In genomic region chrX:1384738-1385250, GRCh38 we compare ENCODE assay signal across 11 cellular contexts. TPM values are rescaled to one million over a fixed set of nuclear protein-coding genes. Genes with fewer than 3 reads are reported as not detected.
DNase-seq lines count a peak whose midpoint lies in the region; ATAC-seq and TF ChIP-seq lines count a peak whose summit lies in the region.
"Had no signal": no experiment of that assay in that cellular context is flagged by ENCODE, and none has a peak within 500 bp of the region (broad histone marks: within the 10 kb centered on the region; RNA-seq: fewer than 3 reads in every experiment).

No MANE protein-coding gene starts in this region.

- no peaks in the 10 kb centered on the region for H3K27me3 ChIP-seq in MG63

- no peak overlapping the region for H3K4me3 Mint-ChIP-seq in activated CD8-positive, alpha-beta T cell treated with anti-CD3 and anti-CD28 coated beads, Interleukin-2, amount 10 ng/mL, durations not matched to agents 7 days and 5 days
- no peak overlapping the region for H3K4me3 Mint-ChIP-seq in stimulated activated naive CD8-positive, alpha-beta T cell treated with anti-CD3 and anti-CD28 coated beads, Interleukin-15, amount 100 ng/mL, for 72 hours
- H3K4me3 Mint-ChIP-seq: activated naive CD8-positive, alpha-beta T cell had no signal

- peaks cover 70% of the 10 kb centered on the region for H3K36me3 Mint-ChIP-seq in activated CD8-positive, alpha-beta T cell treated with anti-CD3 and anti-CD28 coated beads, Interleukin-2, amount 10 ng/mL, durations not matched to agents 7 days and 5 days (ENCODE audit: low read depth)

- peaks cover 26% of the 10 kb centered on the region for H3K4me1 Mint-ChIP-seq in activated CD8-positive, alpha-beta T cell treated with anti-CD3 and anti-CD28 coated beads, Interleukin-2, amount 10 ng/mL, durations not matched to agents 7 days and 5 days (ENCODE audit: low read depth)
- H3K4me1 Mint-ChIP-seq in stimulated activated naive CD8-positive, alpha-beta T cell treated with anti-CD3 and anti-CD28 coated beads, Interleukin-15, amount 100 ng/mL, for 72 hours: peaks cover 39% of the 10 kb centered on the region

- no peak overlapping the region for H3K27ac Mint-ChIP-seq in activated CD8-positive, alpha-beta T cell treated with anti-CD3 and anti-CD28 coated beads, Interleukin-2, amount 10 ng/mL, durations not matched to agents 7 days and 5 days
- H3K27ac Mint-ChIP-seq in stimulated activated naive CD8-positive, alpha-beta T cell treated with anti-CD3 and anti-CD28 coated beads, Interleukin-15, amount 100 ng/mL, for 72 hours: peak overlapping the region in 1 of 2 donors; percentile 59
- H3K27ac Mint-ChIP-seq: activated naive CD8-positive, alpha-beta T cell had no signal

- CTCF ChIA-PET in activated CD8-positive, alpha-beta T cell treated with anti-CD3 and anti-CD28 coated beads, Interleukin-2, amount 10 ng/mL, durations not matched to agents 7 days and 5 days (lab: Charles Lee): no interaction called here

- TF ChIP-seq POLR2A in lower leg skin (IDR thresholded peaks at IDR 0.05): no peak

- peaks cover 66% of the 10 kb centered on the region for H3K36me3 ChIP-seq in MG63

- TF ChIP-seq CTCF in lower leg skin (IDR thresholded peaks at IDR 0.05): no peak

- no peaks in the 10 kb centered on the region for H3K9me3 ChIP-seq in MG63

- H3K4me3 ChIP-seq in lower leg skin (ENCODE audit: low read depth, poor library complexity, severe bottlenecking) (no peak overlapping the region), MG63 (no peak overlapping the region)

- in situ Hi-C loops in SK-MEL-5 (cut with HindIII; ENCODE audit: low pct_unique_long_range_greater_than_20kb, low sequenced_read_pairs): no loop called here

- 92 to 94% methylated on average over 18 of the region's 18 CpGs for WGBS in lower leg skin, 2 donors

- DNase-seq in AG20443 (ENCODE audit: low spot score): peak; percentile 7
- peak; percentile 2 for DNase-seq in GM03348 (ENCODE audit: low spot score)
- peak; percentile 33 for DNase-seq in SK-MEL-5 (ENCODE audit: low read depth, low spot score)
- peak; percentile 13 to 72 for DNase-seq in lower leg skin (ENCODE audit: low spot score in 2 of 2)
- no peak for DNase-seq in MG63
- DNase-seq in activated CD8-positive, alpha-beta T cell treated with anti-CD3 and anti-CD28 coated beads, Interleukin-2, amount 10 ng/mL, durations not matched to agents 7 days and 5 days: no peak
- DNase-seq in NCI-H1694 (lab: John Stamatoyannopoulos, UW): no peak
- no peak for DNase-seq in stimulated activated naive CD8-positive, alpha-beta T cell treated with anti-CD3 and anti-CD28 coated beads, Interleukin-15, amount 100 ng/mL, for 72 hours
- DNase-seq: central memory CD4-positive, alpha-beta T cell; NCI-H1092 had no signal

- POLR2A ChIA-PET in activated CD8-positive, alpha-beta T cell treated with anti-CD3 and anti-CD28 coated beads, Interleukin-2, amount 10 ng/mL, durations not matched to agents 7 days and 5 days (lab: Charles Lee): no interaction called here

- H3K27me3 Mint-ChIP-seq in activated CD8-positive, alpha-beta T cell treated with anti-CD3 and anti-CD28 coated beads, Interleukin-2, amount 10 ng/mL, durations not matched to agents 7 days and 5 days (ENCODE audit: low read depth): no peaks in the 10 kb centered on the region
- H3K27me3 Mint-ChIP-seq in stimulated activated naive CD8-positive, alpha-beta T cell treated with anti-CD3 and anti-CD28 coated beads, Interleukin-15, amount 100 ng/mL, for 72 hours: no peaks in the 10 kb centered on the region
- H3K27me3 Mint-ChIP-seq: activated naive CD8-positive, alpha-beta T cell had no signal

- ATAC-seq in activated CD8-positive, alpha-beta T cell treated with anti-CD3 and anti-CD28 coated beads, Interleukin-2, amount 10 ng/mL, durations not matched to agents 7 days and 5 days: no peak
- ATAC-seq in stimulated activated naive CD8-positive, alpha-beta T cell treated with anti-CD3 and anti-CD28 coated beads, Interleukin-15, amount 100 ng/mL, for 72 hours: no peak

- intact Hi-C loops in lower leg skin (cut with DNase I; ENCODE audit: low total_unique reads): no loop called here

- H3K9me3 Mint-ChIP-seq in activated CD8-positive, alpha-beta T cell treated with anti-CD3 and anti-CD28 coated beads, Interleukin-2, amount 10 ng/mL, durations not matched to agents 7 days and 5 days (ENCODE audit: insufficient read depth): no peaks in the 10 kb centered on the region
- no peaks in the 10 kb centered on the region for H3K9me3 Mint-ChIP-seq in stimulated activated naive CD8-positive, alpha-beta T cell treated with anti-CD3 and anti-CD28 coated beads, Interleukin-15, amount 100 ng/mL, for 72 hours

RNA-seq across cellular contexts. Expression of gene SLC25A6, which starts 7.1 kb away (rescaled TPM):
- total RNA-seq in SK-MEL-5 (2014; rRNA removed; shearing (Covaris generic)): 159 and 168 TPM in 2 replicates
- 571 and 572 TPM in 2 replicates for polyA plus RNA-seq in SK-MEL-5 (2015; cell fraction: cytosol; rRNA removed)
- 72.7 and 77.9 TPM in 2 replicates for polyA plus RNA-seq in SK-MEL-5 (2015; cell fraction: nucleus; rRNA removed)
- 100 to 1,000 TPM; 187 to 282 (median 260) TPM for total RNA-seq in lower leg skin
- total RNA-seq in MG63 (2014; rRNA removed; shearing (Covaris generic); ENCODE audit: low replicate concordance): 478 and 634 TPM in 2 replicates
- total RNA-seq in activated CD8-positive, alpha-beta T cell treated with anti-CD3 and anti-CD28 coated beads, Interleukin-2, amount 10 ng/mL, durations not matched to agents 7 days and 5 days: 100 to 1,000 TPM; 273 to 293 TPM

RNA-seq across cellular contexts. Expression of gene IL3RA, which starts 48.2 kb away (rescaled TPM):
- 0.26 TPM in 1 of 2 replicates, not detected in the other for total RNA-seq in SK-MEL-5 (2014; rRNA removed; shearing (Covaris generic))
- 0.52 and 0.61 TPM in 2 replicates for polyA plus RNA-seq in SK-MEL-5 (2015; cell fraction: cytosol; rRNA removed)
- polyA plus RNA-seq in SK-MEL-5 (2015; cell fraction: nucleus; rRNA removed): 0.74 TPM in 1 of 2 replicates, not detected in the other
- 1 to 10 TPM; 1.7 to 6.2 (median 4.5) TPM for total RNA-seq in lower leg skin
- total RNA-seq in MG63 (2014; rRNA removed; shearing (Covaris generic); ENCODE audit: low replicate concordance): not detected in 2 replicates
- under 1 TPM; 0.60 to 0.61 TPM for total RNA-seq in activated CD8-positive, alpha-beta T cell treated with anti-CD3 and anti-CD28 coated beads, Interleukin-2, amount 10 ng/mL, durations not matched to agents 7 days and 5 days

Comparison
In these comparisons a context has a peak if more than half of its experiments do, and no peak if none do; other contexts are left out.
1. DNase-seq: peak in AG20443 (single experiment), GM03348 (single experiment), SK-MEL-5 (single experiment) and lower leg skin (2 of 2); none in MG63 (single experiment), activated CD8-positive, alpha-beta T cell treated with anti-CD3 and anti-CD28 coated beads, Interleukin-2, amount 10 ng/mL, durations not matched to agents 7 days and 5 days (single experiment), NCI-H1694 (single experiment) and stimulated activated naive CD8-positive, alpha-beta T cell treated with anti-CD3 and anti-CD28 coated beads, Interleukin-15, amount 100 ng/mL, for 72 hours (0 of 2).